Comparison of ENCODE assay signal across 9 cellular contexts in the genomic region with DNA sequence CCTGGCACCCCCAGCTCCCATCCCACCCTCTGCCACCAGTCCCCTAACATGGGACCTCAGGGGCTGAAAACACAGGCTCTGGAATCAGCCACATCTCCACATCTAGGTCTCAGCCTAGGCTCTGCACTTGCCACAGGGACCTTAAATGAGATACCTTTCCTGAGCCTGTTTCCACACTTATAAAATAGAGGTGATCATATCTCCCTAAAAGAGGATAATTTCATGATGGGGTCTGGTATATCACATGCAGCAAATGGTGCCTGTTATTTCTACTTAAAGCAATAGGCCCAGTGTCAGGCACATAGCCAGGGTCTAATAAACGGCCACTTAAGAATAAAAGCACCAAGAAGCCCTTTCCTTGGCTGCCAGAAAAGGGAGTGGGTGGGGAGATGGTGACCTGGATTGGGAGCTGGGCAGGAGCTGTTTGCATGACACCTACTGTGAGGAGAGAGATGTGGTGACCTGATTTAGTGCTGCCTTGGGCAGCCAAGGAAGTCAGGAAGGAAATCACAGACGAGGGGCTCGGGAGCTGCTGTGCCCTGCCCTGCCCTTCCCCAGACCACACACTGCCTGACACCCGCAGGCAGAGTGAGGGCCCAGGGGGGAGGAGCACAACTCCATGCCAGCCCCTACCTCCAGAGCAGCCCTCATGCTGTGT.
DNase-seq lines count a peak whose midpoint lies in the region; ATAC-seq and TF ChIP-seq lines count a peak whose summit lies in the region.
"Had no signal": no experiment of that assay in that cellular context is flagged by ENCODE, and none has a peak within 500 bp of the region (broad histone marks: within the 10 kb centered on the region; RNA-seq: fewer than 3 reads in every experiment).

No MANE protein-coding gene starts in this region.

- no peak for ATAC-seq in Panc1
- no peak for ATAC-seq in HG02970 (IDR thresholded peaks at IDR 0.05; ENCODE audit: low FRiP score, unreplicated experiment)
- ATAC-seq in HG03565 (IDR thresholded peaks at IDR 0.05; ENCODE audit: unreplicated experiment) = no peak
- no peak for ATAC-seq in left lobe of liver

- no peaks in the 10 kb centered on the region for H3K9me3 Mint-ChIP-seq in endodermal cell

- H3K9ac ChIP-seq in endodermal cell (ENCODE audit: extremely low read depth, low read length, poor library complexity, severe bottlenecking) = no peak overlapping the region

- TF ChIP-seq CTCF in Panc1 (IDR thresholded peaks at IDR 0.05) = no peak
- no peak for TF ChIP-seq CTCF in endodermal cell (conservative IDR thresholded peaks at IDR 0.05)
- no peak for TF ChIP-seq CTCF in prostate gland (IDR thresholded peaks at IDR 0.05)

- no peaks in the 10 kb centered on the region for H3K36me3 ChIP-seq in Panc1 (ENCODE audit: control insufficient read depth, insufficient read depth, low read length)
- no peaks in the 10 kb centered on the region for H3K36me3 ChIP-seq in endodermal cell (ENCODE audit: control insufficient read depth, insufficient read depth, low read length)
- no peaks in the 10 kb centered on the region for H3K36me3 ChIP-seq in prostate gland

- TF ChIP-seq POLR2A in GM18951 (IDR thresholded peaks at IDR 0.05; ENCODE audit: extremely low read depth, insufficient read depth, insufficient read length) = peak; percentile 26
- TF ChIP-seq POLR2A in prostate gland (IDR thresholded peaks at IDR 0.05) = no peak

- H3K36me3 Mint-ChIP-seq in endodermal cell (ENCODE audit: low read depth) = no peaks in the 10 kb centered on the region

- H3K27ac ChIP-seq in Panc1 (ENCODE audit: low read length) = peak overlapping the region; percentile 98
- peak overlapping the region; percentile 99 for H3K27ac ChIP-seq in endodermal cell (ENCODE audit: low read depth, low read length)
- H3K27ac ChIP-seq in prostate gland = peak overlapping the region; percentile 90 to 96

- H3K27ac Mint-ChIP-seq in endodermal cell = peak overlapping the region; percentile 98

- peak overlapping the region; percentile 46 for H3K4me3 Mint-ChIP-seq in endodermal cell

- DNase-seq in Panc1 (ENCODE audit: low read depth, low spot score) (no peak), endodermal cell (peak; percentile 80), prostate gland (ENCODE audit: low spot score) (no peak), left lobe of liver (ENCODE audit: low spot score) (no peak)
- no peak for DNase-seq in stimulated activated CD4-positive, alpha-beta T cell treated with anti-CD3 and anti-CD28 coated beads, Interleukin-4, amount 100 ng/mL, for 24 hours

- POLR2A ChIA-PET in Panc1 (lab: Charles Lee) = no interaction called here

- intact Hi-C loops in Panc1 (cut with micrococcal nuclease; ENCODE audit: unreplicated experiment) (loop anchor here (5.0 kb wide), 2 partner anchors 40 to 110 kb away; no protein-coding TSS in a partner anchor), prostate gland (cut with DNase I) (no loop called here)

- H3K27me3 ChIP-seq in Panc1 (ENCODE audit: control insufficient read depth, insufficient read depth, low read length) (no peaks in the 10 kb centered on the region), endodermal cell (ENCODE audit: control insufficient read depth, insufficient read depth, low read length, poor library complexity, severe bottlenecking) (peaks cover 6% of the 10 kb centered on the region), prostate gland (replicated peaks; ENCODE audit: insufficient read depth) (no peaks in the 10 kb centered on the region)

- WGBS in endodermal cell (ENCODE audit: insufficient coverage in 1 of 2, insufficient read length in 1 of 2), 2 experiments = 45 to 62% methylated on average over 4 of the region's 4 CpGs
- WGBS in prostate gland = 23% methylated on average over 4 of the region's 4 CpGs

- CTCF ChIA-PET in Panc1 (lab: Charles Lee) = no interaction called here

- H3K9me3 ChIP-seq in Panc1 (ENCODE audit: control insufficient read depth, insufficient read depth, low read depth, low read length) (no peaks in the 10 kb centered on the region), endodermal cell (ENCODE audit: control insufficient read depth, low read length) (no peaks in the 10 kb centered on the region), prostate gland (no peaks in the 10 kb centered on the region)
- H3K9me3 ChIP-seq: mucosa of descending colon had no signal

- H3K4me3 ChIP-seq in Panc1 (ENCODE audit: low read depth in 2 of 2, low read length in 2 of 2) (no peak overlapping the region), endodermal cell (ENCODE audit: low read length) (no peak overlapping the region), prostate gland (no peak overlapping the region)
- H3K4me3 ChIP-seq: mucosa of descending colon had no signal

- peaks cover 75% of the 10 kb centered on the region for H3K4me1 ChIP-seq in Panc1 (ENCODE audit: control insufficient read depth, insufficient read depth, low read length)
- H3K4me1 ChIP-seq in endodermal cell (ENCODE audit: control insufficient read depth, insufficient read depth, low read length) = peaks cover 21% of the 10 kb centered on the region
- peaks cover 25% of the 10 kb centered on the region for H3K4me1 ChIP-seq in prostate gland (replicated peaks)

- in situ Hi-C loops in GM18951 (cut with MboI; ENCODE audit: low sequenced_read_pairs, unreplicated experiment) = no loop called here
- in situ Hi-C loops in Panc1 (cut with HindIII; ENCODE audit: low pct_unique_long_range_greater_than_20kb, low sequenced_read_pairs) = no loop called here

- BruUV-seq in Panc1 (replicated peaks; lab: Mats Ljungman, UMichigan) = no TSS peak

- H3K27me3 Mint-ChIP-seq in endodermal cell (ENCODE audit: insufficient read depth) = peaks cover 2% of the 10 kb centered on the region

- peaks cover 47% of the 10 kb centered on the region for H3K4me1 Mint-ChIP-seq in endodermal cell
